8 cellular contexts compared by ENCODE assay signal in genomic region chr10:99711129-99711719, GRCh38. TPM values are rescaled to one million over a fixed set of nuclear protein-coding genes. Genes with fewer than 3 reads are reported as not detected.
DNase-seq lines count a peak whose midpoint lies in the region; ATAC-seq, FAIRE-seq and TF ChIP-seq lines count a peak whose summit lies in the region.

No MANE protein-coding gene starts in this region.

- no peaks in the 10 kb centered on the region for H3K4me1 ChIP-seq in endothelial cell of umbilical vein (ENCODE audit: control insufficient read depth, extremely low read depth, insufficient read depth, low read length)

- H3K36me3 ChIP-seq in SU-DHL-6 (ENCODE audit: low read length) (no peaks in the 10 kb centered on the region; the same call in 1 of the 2 replicates), endothelial cell of umbilical vein (ENCODE audit: control insufficient read depth in 2 of 2, extremely low read depth in 1 of 2, insufficient read depth in 2 of 2, low read length in 2 of 2) (peaks cover 10 to 12% of the 10 kb centered on the region in 2 experiments)

- in situ Hi-C loops in G401 (cut with HindIII; ENCODE audit: low sequenced_read_pairs): no loop called here

- H3K9me1 ChIP-seq in endothelial cell of umbilical vein (replicated peaks; ENCODE audit: control insufficient read depth, extremely low read depth, insufficient read depth, low read length): no peaks in the 10 kb centered on the region

- H3K27me3 ChIP-seq in SU-DHL-6 (ENCODE audit: low read length) (no peaks in the 10 kb centered on the region), endothelial cell of umbilical vein (ENCODE audit: control insufficient read depth in 2 of 2, insufficient read depth in 2 of 2, low read length in 2 of 2) (no peaks in the 10 kb centered on the region)

- H3K4me3 ChIP-seq in SU-DHL-6 (ENCODE audit: insufficient read depth, low read length, poor library complexity, severe bottlenecking) (no peak overlapping the region), endothelial cell of umbilical vein (replicated peaks in 1 of 3; ENCODE audit: insufficient read depth in 1 of 3, low read depth in 1 of 3, low read length in 3 of 3) (no peak overlapping the region)

- peaks cover 0 to 3% (median 0%) of the 10 kb centered on the region in 3 donors for H3K4me1 Mint-ChIP-seq in naive B cell

- POLR2A ChIA-PET in endothelial cell of umbilical vein (lab: Charles Lee): no interaction called here

- 0 out of 2 replicates have a peak, but pooled peaks cover 7% of the 10 kb centered on the region for H3F3A ChIP-seq in SU-DHL-6 (ENCODE audit: insufficient read depth)

- TF ChIP-seq POLR2A in endothelial cell of umbilical vein (IDR thresholded peaks at IDR 0.05; ENCODE audit: low read depth, low read length): no peak

- peak; percentile 81 for FAIRE-seq in endothelial cell of umbilical vein (lab: Jason Lieb, UNC)

- H3K9me2 ChIP-seq in SU-DHL-6 (replicated peaks; ENCODE audit: insufficient read depth, low read length): no peaks in the 10 kb centered on the region

- H3K9me3 ChIP-seq in SU-DHL-6 (ENCODE audit: insufficient read depth, low read length): no peaks in the 10 kb centered on the region
- no peaks in the 10 kb centered on the region for H3K9me3 ChIP-seq in endothelial cell of umbilical vein (replicated peaks; ENCODE audit: control insufficient read depth, insufficient read depth, low read length)

- H3K79me2 ChIP-seq in SU-DHL-6 (ENCODE audit: insufficient read depth, low read length) (no peaks in the 10 kb centered on the region), endothelial cell of umbilical vein (ENCODE audit: control insufficient read depth, insufficient read depth, low read length) (no peaks in the 10 kb centered on the region)

- H3K27ac Mint-ChIP-seq in naive B cell: no peak overlapping the region

- peak; percentile 28 for DNase-seq in AG08396 (ENCODE audit: low spot score)
- peak; percentile 47 for DNase-seq in G401 (ENCODE audit: low spot score)
- peak; percentile 67 for DNase-seq in endothelial cell of umbilical vein (ENCODE audit: low read depth, low spot score)
- DNase-seq in naive B cell: peak; percentile 34

- peak; percentile 53 for TF ChIP-seq CTCF in SU-DHL-6 (IDR thresholded peaks at IDR 0.05; ENCODE audit: insufficient read depth, low read length, poor library complexity, severe bottlenecking)
- peak; percentile 36 to 46 for TF ChIP-seq CTCF in endothelial cell of umbilical vein (IDR thresholded peaks at IDR 0.05; ENCODE audit: extremely low read depth in 1 of 2, insufficient read depth in 1 of 2, low read depth in 1 of 2, low read length in 2 of 2)

- H3K27ac ChIP-seq in SU-DHL-6 (ENCODE audit: low read depth, low read length) (no peak overlapping the region), endothelial cell of umbilical vein (ENCODE audit: insufficient read depth, low read depth, low read length) (no peak overlapping the region)

- no TSS peak for BruUV-seq in endothelial cell of umbilical vein (replicated peaks; lab: Mats Ljungman, UMichigan)

- peaks cover under 1 to 9% of the 10 kb centered on the region in 2 donors for H3K36me3 Mint-ChIP-seq in naive B cell

- dilution Hi-C loops in endothelial cell of umbilical vein (cut with MboI; ENCODE audit: extremely low pct_ligation_motif_present, low sequenced_read_pairs): no loop called here

- H2AFZ ChIP-seq in SU-DHL-6 (ENCODE audit: low read depth, low read length, severe bottlenecking): no peak overlapping the region
- H2AFZ ChIP-seq in endothelial cell of umbilical vein (ENCODE audit: low read depth, low read length): no peak overlapping the region

- H3K4me2 ChIP-seq in SU-DHL-6 (ENCODE audit: low read depth, low read length, poor library complexity, severe bottlenecking) (no peak overlapping the region), endothelial cell of umbilical vein (ENCODE audit: insufficient read depth, low read length) (no peak overlapping the region)

- CTCF ChIA-PET in endothelial cell of umbilical vein (lab: Charles Lee): interaction anchor here (0.6 to 2.9 kb wide), 13 partner anchors 9 to 275 kb away, joined by 3 to 24 read pairs (median 4); partner anchors contain the start of genes COX15, CUTC and ENTPD7

- ATAC-seq in HG03439 (IDR thresholded peaks at IDR 0.05; ENCODE audit: unreplicated experiment): peak; percentile 46
- peak; percentile 62 to 78 for ATAC-seq in naive B cell (ENCODE audit: low read depth in 2 of 2)
- no peak for ATAC-seq in HG02938 (IDR thresholded peaks at IDR 0.05; ENCODE audit: unreplicated experiment)
- ATAC-seq in HG02884 (IDR thresholded peaks at IDR 0.05; ENCODE audit: unreplicated experiment): no peak

- no peaks in the 10 kb centered on the region for H3K27me3 Mint-ChIP-seq in naive B cell

- H3K9ac ChIP-seq in SU-DHL-6 (ENCODE audit: low read length): no peak overlapping the region
- H3K9ac ChIP-seq in endothelial cell of umbilical vein (replicated peaks; ENCODE audit: extremely low read depth, insufficient read depth, low read length): no peak overlapping the region

- no peak overlapping the region for H3K4me3 Mint-ChIP-seq in naive B cell

- H4K20me1 ChIP-seq in SU-DHL-6 (ENCODE audit: low read depth, low read length) (no peaks in the 10 kb centered on the region), endothelial cell of umbilical vein (replicated peaks; ENCODE audit: control insufficient read depth, extremely low read depth, insufficient read depth, low read length) (no peaks in the 10 kb centered on the region)

- no peaks in the 10 kb centered on the region for H3K9me3 Mint-ChIP-seq in naive B cell

- intact Hi-C loops in endothelial cell of umbilical vein (cut with micrococcal nuclease): loop anchor here (1.0 to 5.0 kb wide), 5 partner anchors 81 to 318 kb away; partner anchors contain the start of gene SLC25A28

TF ChIP-seq in endothelial cell of umbilical vein, 7 proteins besides CTCF, POLR2A, EP300 and RAD21:
- TF ChIP-seq MYC (IDR thresholded peaks at IDR 0.05; ENCODE audit: low read depth, low read length) (no peak), MAX (IDR thresholded peaks at IDR 0.05; ENCODE audit: insufficient read depth, insufficient read length) (no peak), FOS (IDR thresholded peaks at IDR 0.05; ENCODE audit: borderline replicate concordance, insufficient read depth, low read length) (no peak), JUN (IDR thresholded peaks at IDR 0.05; ENCODE audit: borderline replicate concordance, insufficient read depth, insufficient read length, low read depth) (no peak), EZH2 (IDR thresholded peaks at IDR 0.05; ENCODE audit: borderline replicate concordance, low read depth, low read length, severe bottlenecking) (no peak), GATA2 (IDR thresholded peaks at IDR 0.05; ENCODE audit: insufficient read depth, insufficient read length, low read depth, low read length) (no peak), POLR2AphosphoS5 (IDR thresholded peaks at IDR 0.05; ENCODE audit: insufficient read depth, low read depth, low read length) (no peak)

RNA-seq across cellular contexts. Expression of gene COX15, which starts 20.7 kb away (rescaled TPM):
- 25.8 and 27.9 TPM in 2 replicates for total RNA-seq in G401 (2014; rRNA removed; shearing (Covaris generic))
- total RNA-seq in endothelial cell of umbilical vein: 31.7 and 34.6 TPM in 2 replicates
- 13.7 and 16.6 TPM in 2 replicates for polyA plus RNA-seq in endothelial cell of umbilical vein
- polyA plus RNA-seq in endothelial cell of umbilical vein (2011; cell fraction: cytosol; rRNA removed): 14.2 and 16.5 TPM in 2 replicates
- 21.0 and 24.1 TPM in 2 replicates for polyA plus RNA-seq in endothelial cell of umbilical vein (2011; cell fraction: nucleus; rRNA removed)
- 30.6 and 31.0 TPM in 2 replicates for polyA plus RNA-seq in endothelial cell of umbilical vein (2012)
- polyA minus RNA-seq in endothelial cell of umbilical vein: 16.9 and 21.4 TPM in 2 replicates
- polyA minus RNA-seq in endothelial cell of umbilical vein (2011; cell fraction: cytosol; rRNA and poly(A)+ RNA removed): 22.1 TPM
- 6.0 and 11.2 TPM in 2 replicates for polyA minus RNA-seq in endothelial cell of umbilical vein (2011; cell fraction: nucleus; rRNA and poly(A)+ RNA removed)
- 10 to 100 TPM; 34.9 to 61.5 (median 42.1) TPM for polyA plus RNA-seq in naive B cell (ENCODE audit: low read depth in 6 of 6)

RNA-seq across cellular contexts. Expression of gene CUTC, which starts 20.8 kb away (rescaled TPM):
- total RNA-seq in G401 (2014; rRNA removed; shearing (Covaris generic)): 6.6 and 17.0 TPM in 2 replicates
- total RNA-seq in endothelial cell of umbilical vein: 17.7 and 20.4 TPM in 2 replicates
- polyA plus RNA-seq in endothelial cell of umbilical vein (14.4 and 23.1 TPM in 2 replicates), naive B cell (ENCODE audit: low read depth in 6 of 6) (100 to 1,000 TPM in 1 of 6 donors, 10 to 100 TPM in 5; 68.3 to 112 (median 73.7) TPM)
- polyA plus RNA-seq in endothelial cell of umbilical vein (2011; cell fraction: cytosol; rRNA removed): 21.8 and 21.9 TPM in 2 replicates
- 18.8 and 27.7 TPM in 2 replicates for polyA plus RNA-seq in endothelial cell of umbilical vein (2011; cell fraction: nucleus; rRNA removed)
- polyA plus RNA-seq in endothelial cell of umbilical vein (2012): 26.9 and 31.7 TPM in 2 replicates
- polyA minus RNA-seq in endothelial cell of umbilical vein: 24.7 and 28.3 TPM in 2 replicates
- polyA minus RNA-seq in endothelial cell of umbilical vein (2011; cell fraction: cytosol; rRNA and poly(A)+ RNA removed): 9.8 TPM
- polyA minus RNA-seq in endothelial cell of umbilical vein (2011; cell fraction: nucleus; rRNA and poly(A)+ RNA removed): 9.6 and 14.4 TPM in 2 replicates

RNA-seq across cellular contexts. Expression of gene ENTPD7, which starts 51.9 kb away (rescaled TPM):
- 8.4 and 17.0 TPM in 2 replicates for total RNA-seq in G401 (2014; rRNA removed; shearing (Covaris generic))
- total RNA-seq in endothelial cell of umbilical vein: 18.5 and 20.6 TPM in 2 replicates
- polyA plus RNA-seq in endothelial cell of umbilical vein (8.8 and 10.1 TPM in 2 replicates), naive B cell (ENCODE audit: low read depth in 6 of 6) (under 1 TPM in 5 of 6 donors, not detected in 1; 0.32 to 0.85 (median 0.55) TPM)
- 7.7 and 8.0 TPM in 2 replicates for polyA plus RNA-seq in endothelial cell of umbilical vein (2011; cell fraction: cytosol; rRNA removed)
- polyA plus RNA-seq in endothelial cell of umbilical vein (2011; cell fraction: nucleus; rRNA removed): 7.3 and 8.6 TPM in 2 replicates
- 9.7 and 11.6 TPM in 2 replicates for polyA plus RNA-seq in endothelial cell of umbilical vein (2012)
- polyA minus RNA-seq in endothelial cell of umbilical vein: 38.9 and 43.7 TPM in 2 replicates
- polyA minus RNA-seq in endothelial cell of umbilical vein (2011; cell fraction: cytosol; rRNA and poly(A)+ RNA removed): 12.1 TPM
- 17.4 and 24.7 TPM in 2 replicates for polyA minus RNA-seq in endothelial cell of umbilical vein (2011; cell fraction: nucleus; rRNA and poly(A)+ RNA removed)

Comparison
In these comparisons a context has a peak if more than half of its experiments do, and no peak if none do; other contexts are left out.
1. ATAC-seq: peak in HG03439 (single experiment) and naive B cell (2 of 2); none in HG02938 (single experiment) and HG02884 (single experiment).
2. Peak in every context shown above with its lines, with median percentiles within 50 percentile points of each other: DNase-seq.